8 cellular contexts compared by ENCODE assay signal in genomic region chr18:79951545-79952456, GRCh38.
DNase-seq lines count a peak whose midpoint lies in the region; ATAC-seq and TF ChIP-seq lines count a peak whose summit lies in the region.

SLC66A2 (minus strand) TSS chr18:79951653; CDS start chr18:79950926, 727 bp downstream.

- H3K27ac Mint-ChIP-seq in memory B cell, result peak within 1 kb of the TSS; percentile 93

- peaks cover 18% of the 10 kb centered on the region for H3K4me1 Mint-ChIP-seq in memory B cell

- H3K27ac ChIP-seq in effector memory CD4-positive, alpha-beta T cell (ENCODE audit: insufficient read depth, low read length, poor library complexity, severe bottlenecking), result peak within 1 kb of the TSS; percentile 70

- peak; percentile 69 for ATAC-seq in GM19023 (IDR thresholded peaks at IDR 0.05; ENCODE audit: unreplicated experiment)
- peak; percentile 88 for ATAC-seq in HG03280 (IDR thresholded peaks at IDR 0.05; ENCODE audit: unreplicated experiment)
- ATAC-seq in memory B cell (ENCODE audit: low read depth), result peak; percentile 84

- H3K9me3 ChIP-seq in effector memory CD4-positive, alpha-beta T cell (ENCODE audit: control insufficient read depth, low read length), result no peaks in the 10 kb centered on the region

- no peaks in the 10 kb centered on the region for H3K36me3 ChIP-seq in effector memory CD4-positive, alpha-beta T cell (ENCODE audit: control insufficient read depth, insufficient read depth, low read length)

- H3K4me1 ChIP-seq in effector memory CD4-positive, alpha-beta T cell (ENCODE audit: control insufficient read depth, insufficient read depth, low read length, poor library complexity, severe bottlenecking), result peaks cover 20% of the 10 kb centered on the region

- peak within 1 kb of the TSS; percentile 89 for H3K4me3 Mint-ChIP-seq in memory B cell

- peaks cover 5% of the 10 kb centered on the region for H3K36me3 Mint-ChIP-seq in memory B cell

- H3K27me3 Mint-ChIP-seq in memory B cell, result no peaks in the 10 kb centered on the region

- H3K4me3 ChIP-seq in effector memory CD4-positive, alpha-beta T cell (ENCODE audit: insufficient read depth, low read depth, low read length, poor library complexity, severe bottlenecking), result peak within 1 kb of the TSS; percentile 78

- H3K9me3 Mint-ChIP-seq in memory B cell, result no peaks in the 10 kb centered on the region

- H3K27me3 ChIP-seq in effector memory CD4-positive, alpha-beta T cell (replicated peaks; ENCODE audit: control insufficient read depth, insufficient read depth, low read length, poor library complexity, severe bottlenecking), result no peaks in the 10 kb centered on the region

- no peak for TF ChIP-seq CTCF in AG09319 (IDR thresholded peaks at IDR 0.05; ENCODE audit: low read depth, low read length)

- DNase-seq in AG09319 (ENCODE audit: extremely low read depth, low read depth) (peak; percentile 61), NCI-H82 treated with DMSO at 0.1 percent for 48 hours (lab: John Stamatoyannopoulos, UW; ENCODE audit: unreplicated experiment) (peak; percentile 55), memory B cell (ENCODE audit: low spot score in 2 of 2) (peak; percentile 96 to 97)
- DNase-seq in activated CD8-positive, alpha-beta memory T cell treated with anti-CD3 and anti-CD28 coated beads for 1 hour (ENCODE audit: extremely low read depth in 1 of 2, low read depth in 1 of 2), result peak; percentile 80 to 96
- DNase-seq in effector memory CD4-positive, alpha-beta T cell, result peak; percentile 87 to 91 (median 90)
- peak; percentile 80 for DNase-seq in stimulated activated CD8-positive, alpha-beta memory T cell treated with anti-CD3 and anti-CD28 coated beads, Interleukin-12 subunit alpha, Interleukin-12 subunit beta, amount 100 ng/mL, for 24 hours (ENCODE audit: extremely low read depth)

Comparison
In these comparisons a context has a peak if more than half of its experiments do, and no peak if none do; other contexts are left out.
1. Peak in every context shown above with its lines: DNase-seq, ATAC-seq, H3K4me3 ChIP-seq and H3K27ac ChIP-seq.